16 cellular contexts compared by ENCODE assay signal in genomic region chr5:5418006-5418405, GRCh38. TPM values are rescaled to one million over a fixed set of nuclear protein-coding genes. Genes with fewer than 3 reads are reported as not detected.
DNase-seq lines count a peak whose midpoint lies in the region; ATAC-seq and TF ChIP-seq lines count a peak whose summit lies in the region.
"Had no signal": no experiment of that assay in that cellular context is flagged by ENCODE, and none has a peak within 500 bp of the region (broad histone marks: within the 10 kb centered on the region; RNA-seq: fewer than 3 reads in every experiment).

No MANE protein-coding gene starts in this region.

- peaks cover under 1% of the 10 kb centered on the region for H4K20me1 ChIP-seq in SK-N-SH (ENCODE audit: insufficient read depth)

- H3K9me3 ChIP-seq in SK-N-SH (no peaks in the 10 kb centered on the region), esophagus muscularis mucosa (no peaks in the 10 kb centered on the region)
- H3K9me3 ChIP-seq: Caco-2 had no signal

- POLR2A ChIA-PET in SK-N-SH (lab: Yijun Ruan, JAX) = no interaction called here

- no peaks in the 10 kb centered on the region for H3K27me3 ChIP-seq in SK-N-SH (ENCODE audit: insufficient read depth)
- no peaks in the 10 kb centered on the region for H3K27me3 ChIP-seq in esophagus muscularis mucosa

- DNase-seq in SK-N-SH (no peak), SK-MEL-5 (ENCODE audit: low read depth, low spot score) (peak; percentile 28), esophagus muscularis mucosa (ENCODE audit: extremely low spot score) (peak; percentile 81), DMS79 treated with DMSO at 0.1 percent for 48 hours (lab: John Stamatoyannopoulos, UW) (no peak), middle frontal gyrus (ENCODE audit: extremely low spot score, low spot score) (no peak), caudate nucleus (lab: John Stamatoyannopoulos, UW) (no peak)
- no peak for DNase-seq in activated CD4-positive, alpha-beta T cell treated with anti-CD3 and anti-CD28 coated beads for 4 hours
- DNase-seq: 8988T; Caco-2; CD4-positive, CD25-positive, alpha-beta regulatory T cell; MM.1S; NCI-H1092; NK-92 treated with Interleukin-12 subunit alpha and Interleukin-12 subunit beta, amount 100 ng/mL, for 24 hours; SHP77 treated with DMSO at 0.1 percent for 48 hours had no signal

- no peak for TF ChIP-seq EP300 in SK-N-SH (IDR thresholded peaks at IDR 0.05; ENCODE audit: borderline replicate concordance in 1 of 2, low read depth in 1 of 2, low read length in 1 of 2)
- no peak for TF ChIP-seq EP300 in esophagus muscularis mucosa (IDR thresholded peaks at IDR 0.05)

- H3K9ac ChIP-seq in SK-N-SH = no peak overlapping the region

- intact Hi-C loops in esophagus muscularis mucosa (cut with DNase I) = loop anchor here (2.0 to 10.0 kb wide), 2 partner anchors 275 to 543 kb away; no protein-coding TSS in a partner anchor

- TF ChIP-seq POLR2A in esophagus muscularis mucosa (IDR thresholded peaks at IDR 0.05; ENCODE audit: low read depth) = no peak

- peak overlapping the region; percentile 16; the same call in 1 of the 2 replicates for H2AFZ ChIP-seq in SK-N-SH (ENCODE audit: low read depth)

- H3K79me2 ChIP-seq in SK-N-SH (ENCODE audit: insufficient read depth) = peaks cover 5% of the 10 kb centered on the region

- peaks cover 9% of the 10 kb centered on the region in 2 experiments; a peak in 2 of 4 replicates for H3K4me1 ChIP-seq in SK-N-SH (ENCODE audit: control insufficient read depth in 1 of 2, insufficient read depth in 2 of 2, low read depth in 1 of 2, low read length in 1 of 2)
- H3K4me1 ChIP-seq in esophagus muscularis mucosa = peaks cover 6 to 17% (median 10%) of the 10 kb centered on the region in 4 donors

- CTCF ChIA-PET in SK-N-SH (lab: Yijun Ruan, JAX) = interaction anchor here (0.8 to 6.5 kb wide), 15 partner anchors 10 to 550 kb away, joined by 3 to 105 read pairs (median 7); partner anchors contain the start of gene ADAMTS16

- 63% methylated on average over 3 of the region's 3 CpGs for WGBS in SK-N-SH (ENCODE audit: low lambda C conversion rate)
- 65% methylated on average over 3 of the region's 3 CpGs for WGBS in esophagus muscularis mucosa

- ATAC-seq in SK-N-SH treated with all-trans-retinoic acid at 6 μM for 48 hours = no peak

- no peak for TF ChIP-seq CTCF in SK-N-SH (IDR thresholded peaks at IDR 0.05)
- TF ChIP-seq CTCF in esophagus muscularis mucosa (IDR thresholded peaks at IDR 0.05) = no peak

- in situ Hi-C loops in SK-MEL-5 (cut with HindIII; ENCODE audit: low pct_unique_long_range_greater_than_20kb, low sequenced_read_pairs) = no loop called here

- H3K36me3 ChIP-seq in SK-N-SH (replicated peaks in 1 of 2; ENCODE audit: control insufficient read depth in 1 of 2, insufficient read depth in 2 of 2, low read length in 1 of 2) (no peaks in the 10 kb centered on the region), esophagus muscularis mucosa (peaks cover 0 to 9% (median 0%) of the 10 kb centered on the region in 4 donors)

- H3K27ac ChIP-seq in SK-N-SH (ENCODE audit: low read depth in 2 of 2, low read length in 1 of 2) = no peak overlapping the region
- no peak overlapping the region for H3K27ac ChIP-seq in esophagus muscularis mucosa (replicated peaks in 1 of 4)
- no peak overlapping the region for H3K27ac ChIP-seq in caudate nucleus (ENCODE audit: low read depth, low read length)
- H3K27ac ChIP-seq: HL-60 had no signal

- no peaks in the 10 kb centered on the region for H3K9me2 ChIP-seq in SK-N-SH

- H3K4me2 ChIP-seq in SK-N-SH = no peak overlapping the region

- H3F3A ChIP-seq in SK-N-SH (replicated peaks; ENCODE audit: insufficient read depth) = peaks cover 7% of the 10 kb centered on the region

- H3K4me3 ChIP-seq in SK-N-SH (ENCODE audit: low read depth in 2 of 2, low read length in 1 of 2) (no peak overlapping the region), esophagus muscularis mucosa (no peak overlapping the region)

- no peak for TF ChIP-seq RAD21 in SK-N-SH (IDR thresholded peaks at IDR 0.05; ENCODE audit: low read length)

TF ChIP-seq in SK-N-SH, 30 proteins besides CTCF, POLR2A, EP300 and RAD21 (continues in another document):
- TF ChIP-seq ELF1 (IDR thresholded peaks at IDR 0.05) (no peak), FOXJ3 (CRISPR knock-in tag; IDR thresholded peaks at IDR 0.05) (no peak), REST (IDR thresholded peaks at IDR 0.05; ENCODE audit: low read depth, low read length) (no peak), USF2 (IDR thresholded peaks at IDR 0.05; ENCODE audit: borderline replicate concordance, low read depth, low read length) (no peak), FOXM1 (IDR thresholded peaks at IDR 0.05; ENCODE audit: low read depth) (no peak)

TF ChIP-seq in SK-N-SH treated with all-trans-retinoic acid at 6 μM for 48 hours, 23 proteins besides CTCF, POLR2A, EP300 and RAD21:
- TF ChIP-seq ISL1 (CRISPR knock-in tag; IDR thresholded peaks at IDR 0.05) (no peak), PATZ1 (CRISPR knock-in tag; IDR thresholded peaks at IDR 0.05; ENCODE audit: borderline replicate concordance) (no peak), ESRRG (CRISPR knock-in tag; IDR thresholded peaks at IDR 0.05) (no peak), CSRNP3 (CRISPR knock-in tag; IDR thresholded peaks at IDR 0.05) (no peak), SNAI2 (CRISPR knock-in tag; IDR thresholded peaks at IDR 0.05) (no peak), GLIS3 (CRISPR knock-in tag; IDR thresholded peaks at IDR 0.05) (no peak), BACH2 (CRISPR knock-in tag; IDR thresholded peaks at IDR 0.05; ENCODE audit: borderline replicate concordance) (no peak)
TF ChIP-seq in SK-N-SH treated with all-trans-retinoic acid at 6 μM for 48 hours: peak in this region for 0.

RNA-seq across cellular contexts. Expression of gene ICE1, which starts 4.5 kb away (rescaled TPM):
- 9.4 and 10.7 TPM in 2 replicates for polyA plus RNA-seq in SK-N-SH (2012; rRNA removed)
- 9.5 and 9.8 TPM in 2 replicates for polyA plus RNA-seq in SK-N-SH (2012; cell fraction: cytosol; rRNA removed)
- polyA plus RNA-seq in SK-N-SH (2012; cell fraction: nucleus; rRNA removed) = 10.1 and 20.4 TPM in 2 replicates
- 37.9 and 42.2 TPM in 2 replicates for total RNA-seq in SK-MEL-5 (2014; rRNA removed; shearing (Covaris generic))
- polyA plus RNA-seq in SK-MEL-5 (2015; cell fraction: cytosol; rRNA removed) = 24.1 and 32.4 TPM in 2 replicates
- polyA plus RNA-seq in SK-MEL-5 (2015; cell fraction: nucleus; rRNA removed) = 50.3 and 70.1 TPM in 2 replicates
- total RNA-seq in esophagus muscularis mucosa = 10 to 100 TPM; 27.6 to 31.6 (median 30.1) TPM

Comparison
In these comparisons a context has a peak if more than half of its experiments do, and no peak if none do; other contexts are left out.
1. DNase-seq: peak in SK-MEL-5 (single experiment) and esophagus muscularis mucosa (single experiment); none in SK-N-SH (single experiment), activated CD4-positive, alpha-beta T cell treated with anti-CD3 and anti-CD28 coated beads for 4 hours (0 of 2), DMS79 treated with DMSO at 0.1 percent for 48 hours (single experiment), middle frontal gyrus (single experiment) and caudate nucleus (0 of 61).